ENCODE assay signal across 10 cellular contexts in the genomic region with DNA sequence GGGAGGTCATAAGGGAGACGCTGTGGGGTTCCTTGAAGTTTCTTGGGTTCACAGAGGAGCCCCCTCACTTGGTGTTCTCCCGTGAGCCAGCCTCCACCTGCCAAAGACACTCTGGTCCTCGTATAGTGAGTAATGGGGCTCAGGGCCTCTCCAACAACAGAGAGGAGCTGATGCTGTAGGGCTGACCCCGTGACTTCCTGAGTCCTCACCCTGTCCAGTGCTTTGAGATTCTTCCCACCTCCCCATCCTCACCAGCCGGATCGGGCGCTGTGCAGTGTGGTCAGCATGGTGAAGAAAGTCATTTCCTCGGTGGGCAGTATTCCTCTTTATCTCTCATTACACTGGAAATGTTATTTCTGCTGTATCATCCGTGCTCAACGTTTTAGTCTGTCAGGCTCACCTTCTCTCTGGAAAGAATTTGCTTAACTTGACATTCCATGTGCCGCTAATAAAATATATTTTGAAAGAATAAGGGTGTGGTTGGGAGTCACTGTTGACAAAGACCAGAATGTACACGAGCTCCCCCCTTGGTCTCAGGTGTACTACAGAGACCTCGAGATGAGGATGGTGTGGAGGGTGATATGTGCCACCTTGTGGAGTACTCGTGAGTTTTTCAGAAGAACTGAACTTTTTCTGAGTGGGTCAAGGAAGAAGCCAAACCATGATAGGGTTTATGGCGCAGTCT. TPM values are rescaled to one million over a fixed set of nuclear protein-coding genes. Genes with fewer than 3 reads are reported as not detected.
DNase-seq lines count a peak whose midpoint lies in the region; ATAC-seq and TF ChIP-seq lines count a peak whose summit lies in the region.
"Had no signal": no experiment of that assay in that cellular context is flagged by ENCODE, and none has a peak within 500 bp of the region (broad histone marks: within the 10 kb centered on the region; RNA-seq: fewer than 3 reads in every experiment).

No MANE protein-coding gene starts in this region.

- no peaks in the 10 kb centered on the region for H3K4me1 ChIP-seq in BE2C
- H3K4me1 ChIP-seq: pancreas had no signal

- DNase-seq in BE2C, result no peak
- peak; percentile 92 for DNase-seq in RPMI8226
- peak; percentile 36 for DNase-seq in germinal center (ENCODE audit: low spot score)
- DNase-seq in Ammon's horn (ENCODE audit: low spot score), result no peak
- no peak for DNase-seq in amniotic stem cell (lab: John Stamatoyannopoulos, UW)
- DNase-seq in coronary artery (ENCODE audit: low spot score), result no peak
- DNase-seq: activated CD4-positive, alpha-beta T cell treated with anti-CD3 and anti-CD28 coated beads for 1 hour had no signal

- no peaks in the 10 kb centered on the region for H3K27me3 ChIP-seq in BE2C
- H3K27me3 ChIP-seq: pancreas had no signal

- no peaks in the 10 kb centered on the region for H3K36me3 ChIP-seq in BE2C
- H3K36me3 ChIP-seq: pancreas had no signal

- TF ChIP-seq CTCF in BE2C (IDR thresholded peaks at IDR 0.05; ENCODE audit: low read depth, low read length) (peak; percentile 23), GM12874 (IDR thresholded peaks at IDR 0.05; ENCODE audit: insufficient read depth, low read depth, low read length) (peak; percentile 34; the same call in 1 of the 2 replicates), coronary artery (IDR thresholded peaks at IDR 0.05) (no peak)

- H3K27ac ChIP-seq in coronary artery, result no peak overlapping the region
- H3K27ac ChIP-seq: pancreas had no signal

- no peak overlapping the region for H3K4me3 ChIP-seq in BE2C (ENCODE audit: low read depth, low read length)
- H3K4me3 ChIP-seq in coronary artery, result no peak overlapping the region
- H3K4me3 ChIP-seq: pancreas had no signal

- no peak for ATAC-seq in GM19351 (IDR thresholded peaks at IDR 0.05; ENCODE audit: unreplicated experiment)
- ATAC-seq: pancreas had no signal

- H3K9me3 ChIP-seq in BE2C, result no peaks in the 10 kb centered on the region
- H3K9me3 ChIP-seq: pancreas had no signal

RNA-seq across cellular contexts. Expression of a gene that starts 25.7 kb away (rescaled TPM):
- polyA plus RNA-seq in BE2C (2012; ENCODE audit: insufficient read depth, insufficient read length, low read depth), result not detected

RNA-seq across cellular contexts. Expression of a gene that starts 55.8 kb away (rescaled TPM):
- 8.3 TPM for polyA plus RNA-seq in BE2C (2012; ENCODE audit: insufficient read depth, insufficient read length, low read depth)

Comparison
In these comparisons a context has a peak if more than half of its experiments do, and no peak if none do; other contexts are left out.
1. DNase-seq: peak in RPMI8226 (single experiment) and germinal center (single experiment); none in BE2C (single experiment), Ammon's horn (single experiment), amniotic stem cell (single experiment) and coronary artery (single experiment).